20 cellular contexts compared by ENCODE assay signal in the genomic region with DNA sequence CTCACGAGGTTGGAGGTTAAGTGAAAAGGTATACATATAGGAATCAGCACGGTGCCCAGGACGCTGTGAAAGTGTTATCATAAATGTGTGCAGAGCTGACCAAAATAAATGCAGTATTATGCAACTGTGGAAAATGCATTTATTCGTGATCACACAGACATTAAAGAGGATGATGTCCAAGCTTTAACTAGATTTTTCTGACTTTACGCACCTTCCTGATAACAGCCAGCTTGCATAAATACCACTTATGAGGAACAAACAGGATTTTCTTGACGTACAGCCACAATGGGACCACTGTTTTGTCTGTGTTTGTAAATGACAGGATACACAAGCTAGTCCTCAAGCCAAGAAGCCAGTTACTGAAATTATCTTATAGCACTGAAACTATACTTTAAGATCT.
"Had no signal": no experiment of that assay in that cellular context is flagged by ENCODE, and none has a peak within 500 bp of the region (broad histone marks: within the 10 kb centered on the region; RNA-seq: fewer than 3 reads in every experiment).

No MANE protein-coding gene starts in this region.

- H3K9me3 Mint-ChIP-seq: activated B cell treated with CpG ODN at 0.5 μM for 24 hours; activated CD8-positive, alpha-beta T cell treated with anti-CD3 and anti-CD28 coated beads for 36 hours; activated naive CD8-positive, alpha-beta T cell treated with anti-CD3 and anti-CD28 coated beads, Interleukin-2, amount 10 ng/mL, durations not matched to agents 7 days and 5 days; activated T-helper 17 cell treated with anti-CD3 and anti-CD28 coated beads, Interleukin-2, amount 50 U/mL, for 72 hours; stimulated activated effector memory CD8-positive, alpha-beta T cell treated with anti-CD3 and anti-CD28 coated beads, Interleukin-12 subunit alpha, Interleukin-12 subunit beta, amount 100 ng/mL, for 72 hours had no signal

- H3K27ac ChIP-seq: brain microvascular endothelial cell, testis, upper lobe of right lung had no signal

- DNase-seq: activated B cell treated with CpG ODN at 0.5 μM for 24 hours; activated CD4-positive, alpha-beta T cell treated with anti-CD3 and anti-CD28 coated beads for 48 hours; activated CD8-positive, alpha-beta T cell treated with anti-CD3 and anti-CD28 coated beads for 36 hours; activated naive CD4-positive, alpha-beta T cell treated with Interleukin-2 at 50 U/mL for 16 hours; activated naive CD8-positive, alpha-beta T cell treated with anti-CD3 and anti-CD28 coated beads, Interleukin-2, amount 10 ng/mL, durations not matched to agents 7 days and 5 days; activated T-cell treated with anti-CD3 and anti-CD28 coated beads, Interleukin-2, amount 50 U/mL, for 1 hour; brain microvascular endothelial cell; central memory CD4-positive, alpha-beta T cell; kidney; stimulated activated CD4-positive, alpha-beta T cell treated with anti-CD3 and anti-CD28 coated beads, Interleukin-4, amount 100 ng/mL, for 24 hours; SW 1271; T-helper 2 cell; testis; upper lobe of right lung had no signal

- H3K4me1 Mint-ChIP-seq: activated B cell treated with CpG ODN at 0.5 μM for 24 hours; activated naive CD8-positive, alpha-beta T cell treated with anti-CD3 and anti-CD28 coated beads, Interleukin-2, amount 10 ng/mL, durations not matched to agents 7 days and 5 days; activated T-helper 17 cell treated with anti-CD3 and anti-CD28 coated beads, Interleukin-2, amount 50 U/mL, for 72 hours; stimulated activated effector memory CD8-positive, alpha-beta T cell treated with anti-CD3 and anti-CD28 coated beads, Interleukin-12 subunit alpha, Interleukin-12 subunit beta, amount 100 ng/mL, for 72 hours had no signal

- H3K4me3 Mint-ChIP-seq: activated B cell treated with CpG ODN at 0.5 μM for 24 hours; activated CD8-positive, alpha-beta T cell treated with anti-CD3 and anti-CD28 coated beads for 36 hours; activated naive CD8-positive, alpha-beta T cell treated with anti-CD3 and anti-CD28 coated beads, Interleukin-2, amount 10 ng/mL, durations not matched to agents 7 days and 5 days; activated T-helper 17 cell treated with anti-CD3 and anti-CD28 coated beads, Interleukin-2, amount 50 U/mL, for 72 hours; stimulated activated effector memory CD8-positive, alpha-beta T cell treated with anti-CD3 and anti-CD28 coated beads, Interleukin-12 subunit alpha, Interleukin-12 subunit beta, amount 100 ng/mL, for 72 hours had no signal

- H3K27ac Mint-ChIP-seq: activated B cell treated with CpG ODN at 0.5 μM for 24 hours; activated CD8-positive, alpha-beta T cell treated with anti-CD3 and anti-CD28 coated beads for 36 hours; activated naive CD8-positive, alpha-beta T cell treated with anti-CD3 and anti-CD28 coated beads, Interleukin-2, amount 10 ng/mL, durations not matched to agents 7 days and 5 days; activated T-helper 17 cell treated with anti-CD3 and anti-CD28 coated beads, Interleukin-2, amount 50 U/mL, for 72 hours; stimulated activated effector memory CD8-positive, alpha-beta T cell treated with anti-CD3 and anti-CD28 coated beads, Interleukin-12 subunit alpha, Interleukin-12 subunit beta, amount 100 ng/mL, for 72 hours had no signal

- H3K4me1 ChIP-seq: testis had no signal

- H3K27me3 ChIP-seq: brain microvascular endothelial cell, testis, upper lobe of right lung had no signal

- H3K4me3 ChIP-seq: smooth muscle cell, testis, upper lobe of right lung had no signal

- H3K27me3 Mint-ChIP-seq: activated B cell treated with CpG ODN at 0.5 μM for 24 hours; activated CD8-positive, alpha-beta T cell treated with anti-CD3 and anti-CD28 coated beads for 36 hours; activated naive CD8-positive, alpha-beta T cell treated with anti-CD3 and anti-CD28 coated beads, Interleukin-2, amount 10 ng/mL, durations not matched to agents 7 days and 5 days; activated T-helper 17 cell treated with anti-CD3 and anti-CD28 coated beads, Interleukin-2, amount 50 U/mL, for 72 hours had no signal

- H3K36me3 Mint-ChIP-seq: activated naive CD8-positive, alpha-beta T cell treated with anti-CD3 and anti-CD28 coated beads, Interleukin-2, amount 10 ng/mL, durations not matched to agents 7 days and 5 days; stimulated activated effector memory CD8-positive, alpha-beta T cell treated with anti-CD3 and anti-CD28 coated beads, Interleukin-12 subunit alpha, Interleukin-12 subunit beta, amount 100 ng/mL, for 72 hours had no signal

- H3K36me3 ChIP-seq: brain microvascular endothelial cell, upper lobe of right lung had no signal

- H3K9me3 ChIP-seq: testis, upper lobe of right lung had no signal

- FAIRE-seq: colon, endometrium, frontal cortex, kidney had no signal

- ATAC-seq: activated CD8-positive, alpha-beta T cell treated with anti-CD3 and anti-CD28 coated beads for 36 hours; activated T-helper 17 cell treated with anti-CD3 and anti-CD28 coated beads, Interleukin-2, amount 50 U/mL, for 72 hours had no signal
